Comparison of ENCODE assay signal across 25 cellular contexts in genomic region chr5:141928051-141928450, GRCh38. TPM values are rescaled to one million over a fixed set of nuclear protein-coding genes. Genes with fewer than 3 reads are reported as not detected.
"Had no signal": no experiment of that assay in that cellular context is flagged by ENCODE, and none has a peak within 500 bp of the region (broad histone marks: within the 10 kb centered on the region; RNA-seq: fewer than 3 reads in every experiment).

No MANE protein-coding gene starts in this region.

- H3K27me3 Mint-ChIP-seq: naive thymus-derived CD4-positive, alpha-beta T cell; type B pancreatic cell had no signal

- H3K27me3 ChIP-seq: brain microvascular endothelial cell, foreskin keratinocyte, neural progenitor cell, ovary, testis, vagina had no signal

- H3K27ac ChIP-seq: brain microvascular endothelial cell, foreskin keratinocyte, neural progenitor cell, ovary, prostate gland, testis, vagina had no signal

- H3K27ac Mint-ChIP-seq: activated T-cell treated with anti-CD3 and anti-CD28 coated beads, Interleukin-2, amount 50 U/mL, for 72 hours; neural progenitor cell; type B pancreatic cell had no signal

- H3K36me3 ChIP-seq: ovary had no signal

- H3K4me3 ChIP-seq: neural progenitor cell, ovary, prostate gland, smooth muscle cell, testis, vagina had no signal

- H3K9me3 Mint-ChIP-seq: activated naive CD4-positive, alpha-beta T cell treated with anti-CD3 and anti-CD28 coated beads, Interleukin-2, amount 50 U/mL, for 72 hours; activated T-cell treated with anti-CD3 and anti-CD28 coated beads, Interleukin-2, amount 50 U/mL, for 72 hours; naive thymus-derived CD4-positive, alpha-beta T cell; neural progenitor cell; WTC11 had no signal

- H3K4me3 Mint-ChIP-seq: activated T-cell treated with anti-CD3 and anti-CD28 coated beads, Interleukin-2, amount 50 U/mL, for 72 hours; naive thymus-derived CD4-positive, alpha-beta T cell; neural progenitor cell; type B pancreatic cell; WTC11 had no signal

- H3K4me1 ChIP-seq: foreskin keratinocyte, prostate gland had no signal

- H3K9me3 ChIP-seq: ovary, prostate gland, SK-N-SH, testis, vagina had no signal

- DNase-seq: activated CD4-positive, alpha-beta T cell treated with anti-CD3 and anti-CD28 coated beads, Interleukin-2, amount 50 U/mL, for 48 hours; activated gamma-delta T cell; activated T-cell treated with anti-CD3 and anti-CD28 coated beads, Interleukin-2, amount 50 U/mL, for 72 hours; brain microvascular endothelial cell; central memory CD4-positive, alpha-beta T cell; dermis blood vessel endothelial cell; effector CD8-positive, alpha-beta T cell; foreskin keratinocyte; hippocampal formation; kidney glomerular epithelial cell; mesendoderm; naive thymus-derived CD4-positive, alpha-beta T cell; ovary; SK-N-SH; stimulated activated CD4-positive, alpha-beta T cell treated with anti-CD3 and anti-CD28 coated beads, Interleukin-15, amount 100 ng/mL, for 24 hours; stimulated activated naive CD4-positive, alpha-beta T cell; testis had no signal

- ATAC-seq: activated naive CD4-positive, alpha-beta T cell treated with anti-CD3 and anti-CD28 coated beads, Interleukin-2, amount 50 U/mL, for 72 hours; activated T-cell treated with anti-CD3 and anti-CD28 coated beads, Interleukin-2, amount 50 U/mL, for 72 hours; foreskin keratinocyte; naive thymus-derived CD4-positive, alpha-beta T cell; sciatic nerve; WTC11 had no signal

RNA-seq across cellular contexts. Expression of gene PCDH12, which starts 30.0 kb away (rescaled TPM):
- total RNA-seq: smooth muscle cell had no signal
